21 cellular contexts compared by ENCODE assay signal in genomic region chr1:77552626-77553025, GRCh38.
A peak's percentile ranks its signal among the peaks of the same experiment; 100 is the strongest.
DNase-seq lines count a peak whose midpoint lies in the region; ATAC-seq, FAIRE-seq and TF ChIP-seq lines count a peak whose summit lies in the region.
"Had no signal": no experiment of that assay in that cellular context is flagged by ENCODE, and none has a peak within 500 bp of the region (broad histone marks: within the 10 kb centered on the region; RNA-seq: fewer than 3 reads in every experiment).

No MANE protein-coding gene starts in this region.

- H3K9me1 ChIP-seq in K562 (ENCODE audit: control insufficient read depth, insufficient read depth, low read length): no peaks in the 10 kb centered on the region

- H3K9me2 ChIP-seq in Karpas-422 (replicated peaks; ENCODE audit: insufficient read depth, low read length): no peaks in the 10 kb centered on the region

- no peaks in the 10 kb centered on the region for H3K4me1 ChIP-seq in HepG2 (ENCODE audit: insufficient read depth, low read length)
- H3K4me1 ChIP-seq in right lobe of liver: no peaks in the 10 kb centered on the region
- 0 out of 5 replicates have a peak, but pooled peaks cover 0 to 5% of the 10 kb centered on the region in 2 experiments for H3K4me1 ChIP-seq in K562 (replicated peaks in 1 of 2; ENCODE audit: control insufficient read depth in 2 of 2, insufficient read depth in 2 of 2, low read length in 2 of 2)
- no peaks in the 10 kb centered on the region for H3K4me1 ChIP-seq in Karpas-422 (ENCODE audit: low read length)
- H3K4me1 ChIP-seq: Caco-2 had no signal

- 50% methylated on average over 1 of the region's 1 CpG for WGBS in HepG2 (ENCODE audit: low lambda C conversion rate)
- 60% methylated on average over 1 of the region's 1 CpG for WGBS in right lobe of liver (ENCODE audit: insufficient coverage, low coverage, low lambda C conversion rate, missing lambda C conversion rate)
- WGBS in K562 (ENCODE audit: insufficient coverage, low coverage, missing lambda C conversion rate): 0% methylated on average over 1 of the region's 1 CpG

- POLR2A ChIA-PET in HepG2 (lab: Yijun Ruan, JAX) (no interaction called here), K562 (lab: Yijun Ruan, JAX) (no interaction called here)

- no peak for TF ChIP-seq POLR2A in HepG2 (IDR thresholded peaks at IDR 0.05; ENCODE audit: insufficient read depth in 1 of 2, low read depth in 2 of 2, low read length in 2 of 2)
- TF ChIP-seq POLR2A in right lobe of liver (IDR thresholded peaks at IDR 0.05): no peak
- TF ChIP-seq POLR2A in K562 (conservative IDR thresholded peaks at IDR 0.05): no peak

- intact Hi-C loops in HepG2 (cut with micrococcal nuclease; ENCODE audit: unreplicated experiment) (no loop called here), right lobe of liver (cut with DNase I) (no loop called here), K562 (cut with micrococcal nuclease) (no loop called here)

- no TSS peak for BruUV-seq in HepG2 (replicated peaks; lab: Mats Ljungman, UMichigan)
- no TSS peak for BruUV-seq in K562 (replicated peaks; lab: Mats Ljungman, UMichigan)

- CTCF ChIA-PET in HepG2 (lab: Yijun Ruan, JAX; ENCODE audit: low intra/inter-chr PET ratio, low total read pairs): no interaction called here
- CTCF ChIA-PET in K562 (lab: Yijun Ruan, JAX; ENCODE audit: low intra/inter-chr PET ratio): no interaction called here

- H3K36me3 ChIP-seq in HepG2 (replicated peaks in 1 of 2; ENCODE audit: control insufficient read depth in 1 of 2, insufficient read depth in 2 of 2, low read length in 2 of 2) (no peaks in the 10 kb centered on the region), right lobe of liver (no peaks in the 10 kb centered on the region), K562 (ENCODE audit: control insufficient read depth, insufficient read depth, low read length) (no peaks in the 10 kb centered on the region), Karpas-422 (ENCODE audit: insufficient read depth, low read length) (no peaks in the 10 kb centered on the region)
- H3K36me3 ChIP-seq: BLaER1 treated with 17β-estradiol and CSF1 and Interleukin-3, amounts not matched to agents 10 nM and 100 nM had no signal

- H4K20me1 ChIP-seq in HepG2 (ENCODE audit: insufficient read depth, low read length) (no peaks in the 10 kb centered on the region; the same call in 1 of the 2 replicates), K562 (replicated peaks; ENCODE audit: control insufficient read depth, insufficient read depth, low read length) (no peaks in the 10 kb centered on the region), Karpas-422 (ENCODE audit: insufficient read depth, low read depth, low read length) (no peaks in the 10 kb centered on the region)
- H4K20me1 ChIP-seq: BLaER1 treated with 17β-estradiol and CSF1 and Interleukin-3, amounts not matched to agents 10 nM and 100 nM had no signal

- H3K27ac ChIP-seq in HepG2 (ENCODE audit: extremely low read length, insufficient read depth, low read length) (no peak overlapping the region), right lobe of liver (no peak overlapping the region), K562 (ENCODE audit: extremely low read depth, low read depth, low read length) (no peak overlapping the region), Karpas-422 (ENCODE audit: low read length) (no peak overlapping the region)
- H3K27ac ChIP-seq: 22Rv1; A549; BLaER1 treated with 17β-estradiol and CSF1 and Interleukin-3, amounts not matched to agents 10 nM and 100 nM; C4-2B had no signal

- no peak overlapping the region for H3K4me2 ChIP-seq in HepG2 (ENCODE audit: low read depth, low read length)
- H3K4me2 ChIP-seq in K562 (ENCODE audit: insufficient read depth, low read length): no peak overlapping the region
- H3K4me2 ChIP-seq in Karpas-422 (ENCODE audit: low read depth, low read length, poor library complexity, severe bottlenecking): no peak overlapping the region
- H3K4me2 ChIP-seq: A549; BLaER1 treated with 17β-estradiol and CSF1 and Interleukin-3, amounts not matched to agents 10 nM and 100 nM had no signal

- no peak for DNase-seq in HepG2 (ENCODE audit: low spot score)
- no peak for DNase-seq in right lobe of liver
- no peak for DNase-seq in K562 (ENCODE audit: extremely low read depth in 1 of 4, low spot score in 3 of 4)
- no peak for DNase-seq in NCI-H774 (lab: John Stamatoyannopoulos, UW)
- no peak for DNase-seq in Karpas-422
- DNase-seq: AML-193; Caco-2; Calu3; CD4-positive, alpha-beta T cell; CD8-positive, alpha-beta T cell; DMS79 treated with DMSO at 0.1 percent for 48 hours; GF-D8 had no signal

- no peak for FAIRE-seq in HepG2 (lab: Jason Lieb, UNC)
- FAIRE-seq in K562 (lab: Jason Lieb, UNC): no peak
- FAIRE-seq: A549, D721Med, G401.6, GM12878, GM12892, GM18507 had no signal

- H3K9ac ChIP-seq in HepG2 (ENCODE audit: insufficient read depth, low read depth, low read length): no peak overlapping the region
- no peak overlapping the region for H3K9ac ChIP-seq in K562 (ENCODE audit: insufficient read depth in 1 of 2, low read depth in 2 of 2, low read length in 2 of 2)
- H3K9ac ChIP-seq in Karpas-422 (ENCODE audit: low read length): no peak overlapping the region
- H3K9ac ChIP-seq: BLaER1 treated with 17β-estradiol and CSF1 and Interleukin-3, amounts not matched to agents 10 nM and 100 nM had no signal

- H3K27me3 ChIP-seq in HepG2 (ENCODE audit: control insufficient read depth in 1 of 2, insufficient read depth in 2 of 2, low read length in 2 of 2): peaks cover 0 to 6% of the 10 kb centered on the region in 2 experiments; a peak in 2 of 5 replicates
- H3K27me3 ChIP-seq in right lobe of liver: no peaks in the 10 kb centered on the region
- H3K27me3 ChIP-seq in K562 (ENCODE audit: control insufficient read depth in 2 of 2, insufficient read depth in 2 of 2, low read length in 2 of 2): no peaks in the 10 kb centered on the region
- no peaks in the 10 kb centered on the region for H3K27me3 ChIP-seq in Karpas-422 (ENCODE audit: low read length)
- H3K27me3 ChIP-seq: BLaER1 treated with 17β-estradiol and CSF1 and Interleukin-3, amounts not matched to agents 10 nM and 100 nM had no signal

- H3K4me3 ChIP-seq in HepG2 (replicated peaks in 1 of 3; ENCODE audit: insufficient read depth in 1 of 3, low read depth in 2 of 3, low read length in 3 of 3): no peak overlapping the region
- no peak overlapping the region for H3K4me3 ChIP-seq in right lobe of liver
- no peak overlapping the region for H3K4me3 ChIP-seq in K562
- no peak overlapping the region for H3K4me3 ChIP-seq in Karpas-422 (ENCODE audit: low read length)
- H3K4me3 ChIP-seq: A549; BLaER1 treated with 17β-estradiol and CSF1 and Interleukin-3, amounts not matched to agents 10 nM and 100 nM; GM12878 had no signal

- no peak overlapping the region for H2AFZ ChIP-seq in HepG2 (ENCODE audit: low read length)
- no peak overlapping the region for H2AFZ ChIP-seq in K562 (ENCODE audit: low read depth, low read length)
- no peak overlapping the region for H2AFZ ChIP-seq in Karpas-422 (ENCODE audit: low read length)

- H3K79me2 ChIP-seq in HepG2 (ENCODE audit: insufficient read depth, low read length): no peaks in the 10 kb centered on the region
- H3K79me2 ChIP-seq in K562 (ENCODE audit: control insufficient read depth, insufficient read depth, low read length): no peaks in the 10 kb centered on the region
- H3K79me2 ChIP-seq in Karpas-422 (ENCODE audit: low read length): no peaks in the 10 kb centered on the region

- no peak for ATAC-seq in HepG2
- ATAC-seq in right lobe of liver: no peak
- ATAC-seq in K562: no peak
- ATAC-seq: A549; CD8-positive, alpha-beta T cell; GM12878 had no signal

- no peaks in the 10 kb centered on the region for H3K9me3 ChIP-seq in HepG2 (ENCODE audit: low read length)
- no peaks in the 10 kb centered on the region for H3K9me3 ChIP-seq in right lobe of liver
- H3K9me3 ChIP-seq in K562 (replicated peaks; ENCODE audit: control insufficient read depth, insufficient read depth, low read depth, low read length): no peaks in the 10 kb centered on the region
- no peaks in the 10 kb centered on the region for H3K9me3 ChIP-seq in Karpas-422 (ENCODE audit: low read length)
- H3K9me3 ChIP-seq: A549; BLaER1 treated with 17β-estradiol and CSF1 and Interleukin-3, amounts not matched to agents 10 nM and 100 nM; Caco-2 had no signal

- TF ChIP-seq RAD21 in HepG2 (CRISPR knock-in tag; IDR thresholded peaks at IDR 0.05): no peak
- TF ChIP-seq RAD21 in K562 (CRISPR knock-in tag; conservative IDR thresholded peaks at IDR 0.05 in 1 of 2, IDR thresholded peaks at IDR 0.05 in 1 of 2): no peak

- in situ Hi-C loops in HepG2 (cut with HindIII; ENCODE audit: extremely low pct_ligation_motif_present, low pct_unique_long_range_greater_than_20kb) (no loop called here), K562 (cut with MboI) (no loop called here)

- no peak for TF ChIP-seq CTCF in HepG2 (CRISPR knock-in tag; IDR thresholded peaks at IDR 0.05)
- no peak for TF ChIP-seq CTCF in right lobe of liver (IDR thresholded peaks at IDR 0.05)
- no peak for TF ChIP-seq CTCF in K562 (IDR thresholded peaks at IDR 0.05 in 2 of 3, conservative IDR thresholded peaks at IDR 0.05 in 1 of 3; ENCODE audit: insufficient read depth in 2 of 3, low read depth in 1 of 3, low read length in 3 of 3)

- TF ChIP-seq EP300 in HepG2 (IDR thresholded peaks at IDR 0.05; ENCODE audit: low read depth in 2 of 2, low read length in 2 of 2) (no peak), HepG2 (CRISPR knock-in tag; IDR thresholded peaks at IDR 0.05; ENCODE audit: borderline replicate concordance) (no peak), K562 (IDR thresholded peaks at IDR 0.05; ENCODE audit: low read length) (no peak)

TF ChIP-seq in HepG2, 621 proteins besides CTCF, POLR2A, EP300 and RAD21:
- TF ChIP-seq ZBTB38 (CRISPR knock-in tag; IDR thresholded peaks at IDR 0.05) (no peak), ZNF121 (CRISPR knock-in tag; IDR thresholded peaks at IDR 0.05) (0 out of 2 replicates have a peak, but pooled peaks have one; percentile 22)

TF ChIP-seq in K562, 482 proteins besides CTCF, POLR2A, EP300 and RAD21 (continues in another document):
- TF ChIP-seq GTF2B (IDR thresholded peaks at IDR 0.05; ENCODE audit: extremely low read depth, insufficient read length) (no peak), ZNF121 (CRISPR knock-in tag; conservative IDR thresholded peaks at IDR 0.05) (peak; percentile 92), GATAD2B (IDR thresholded peaks at IDR 0.05; ENCODE audit: borderline replicate concordance) (no peak)

Comparison
In these comparisons a context has a peak if more than half of its experiments do, and no peak if none do; other contexts are left out.
1. Of the 241 proteins assayed by ChIP-seq in both HepG2 and K562: peak only in HepG2: none; only in K562: none; in both: ZNF121; in neither: 240.